ENCODE assay signal across 1 cellular context in genomic region chr4:6362243-6362885, GRCh38.
TF ChIP-seq lines count a peak whose summit lies in the region.

No MANE protein-coding gene starts in this region.

TF ChIP-seq in SK-N-SH treated with all-trans-retinoic acid at 6 μM for 48 hours, 23 proteins besides CTCF, POLR2A, EP300 and RAD21 (continued from another document):
- TF ChIP-seq TSHZ2 (CRISPR knock-in tag; IDR thresholded peaks at IDR 0.05) (no peak), OSR1 (CRISPR knock-in tag; IDR thresholded peaks at IDR 0.05) (no peak), ZC3H10 (CRISPR knock-in tag; IDR thresholded peaks at IDR 0.05) (no peak), SNAI2 (CRISPR knock-in tag; IDR thresholded peaks at IDR 0.05) (no peak), ESRRG (CRISPR knock-in tag; IDR thresholded peaks at IDR 0.05) (no peak), ZFP3 (CRISPR knock-in tag; IDR thresholded peaks at IDR 0.05) (no peak), CSDC2 (CRISPR knock-in tag; IDR thresholded peaks at IDR 0.05) (no peak), TOX (CRISPR knock-in tag; IDR thresholded peaks at IDR 0.05; ENCODE audit: borderline replicate concordance) (no peak), CSRNP3 (CRISPR knock-in tag; IDR thresholded peaks at IDR 0.05) (no peak), ZNF70 (CRISPR knock-in tag; IDR thresholded peaks at IDR 0.05) (no peak), ZFP30 (CRISPR knock-in tag; IDR thresholded peaks at IDR 0.05) (no peak), RARB (CRISPR knock-in tag; IDR thresholded peaks at IDR 0.05) (no peak), ZNF565 (CRISPR knock-in tag; conservative IDR thresholded peaks at IDR 0.05; ENCODE audit: low read depth) (no peak)
